In the genomic region with DNA sequence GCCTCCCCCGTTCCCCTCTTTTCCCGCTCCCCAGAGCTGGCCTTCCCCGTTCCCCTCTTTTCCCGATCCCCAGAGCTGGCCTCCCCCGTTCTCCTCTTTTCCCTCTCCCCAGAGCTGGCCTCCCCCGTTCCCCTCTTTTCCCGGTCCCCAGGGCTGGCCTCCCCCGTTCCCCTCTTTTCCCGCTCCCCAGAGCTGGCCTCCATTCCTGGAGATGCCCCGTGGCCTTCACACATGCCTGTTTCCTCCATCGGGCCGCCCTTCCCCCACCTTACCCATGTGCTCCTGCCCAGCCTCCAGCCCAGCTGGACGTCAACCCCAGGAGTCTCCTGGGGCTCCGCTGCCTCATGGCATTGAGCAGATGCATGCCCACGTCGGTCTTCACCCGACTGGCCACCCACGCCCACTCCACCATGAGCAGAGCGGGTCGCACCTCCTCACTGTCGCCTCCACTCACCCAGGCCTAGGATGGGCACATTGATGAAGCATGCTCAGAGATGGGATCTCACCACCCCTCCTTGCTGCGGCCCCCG, we compare ENCODE assay signal across 21 cellular contexts. TPM values are rescaled to one million over a fixed set of nuclear protein-coding genes. Genes with fewer than 3 reads are reported as not detected.
A peak's percentile ranks its signal among the peaks of the same experiment; 100 is the strongest.
DNase-seq lines count a peak whose midpoint lies in the region; ATAC-seq, FAIRE-seq and TF ChIP-seq lines count a peak whose summit lies in the region.
"Had no signal": no experiment of that assay in that cellular context is flagged by ENCODE, and none has a peak within 500 bp of the region (broad histone marks: within the 10 kb centered on the region; RNA-seq: fewer than 3 reads in every experiment).

No MANE protein-coding gene starts in this region.

- H3K9me3 Mint-ChIP-seq in H9 = peaks cover 6% of the 10 kb centered on the region in 2 experiments; a peak in 2 of 5 replicates
- peaks cover 9 to 12% of the 10 kb centered on the region in 2 donors for H3K9me3 Mint-ChIP-seq in stimulated activated naive B cell treated with anti-CD40 and anti-IgM and Interleukin-4, amounts not matched to agents 10 μg/mL and 1 μg/mL and 100 μg/mL, for 72 hours

- no peak for TF ChIP-seq EP300 in H1 (IDR thresholded peaks at IDR 0.05; ENCODE audit: borderline replicate concordance in 1 of 2, low read depth in 2 of 2, low read length in 2 of 2)

- DNase-seq in H9 = no peak
- no peak for DNase-seq in RWPE1 (ENCODE audit: low spot score)
- DNase-seq in H1 (ENCODE audit: low read depth in 1 of 2, low spot score in 2 of 2) = no peak
- DNase-seq in stimulated activated naive B cell treated with anti-CD40 and anti-IgM and Interleukin-4, amounts not matched to agents 10 μg/mL and 1 μg/mL and 100 μg/mL, for 72 hours = no peak
- no peak for DNase-seq in activated gamma-delta T cell (lab: John Stamatoyannopoulos, UW)
- no peak for DNase-seq in lower leg skin (ENCODE audit: low spot score in 2 of 2)
- DNase-seq in HEK293T (ENCODE audit: extremely low spot score) = no peak
- DNase-seq: ACHN; AML-193; Calu3; CD4-positive, alpha-beta memory T cell; DMS79 treated with DMSO at 0.1 percent for 48 hours; GOT3; KG1 had no signal

- H2BK12ac ChIP-seq in H9 (ENCODE audit: insufficient read length, low read depth, low read length) = no peak overlapping the region
- H2BK12ac ChIP-seq in H1 (ENCODE audit: low read depth, low read length) = no peak overlapping the region

- H3K23ac ChIP-seq in H9 (ENCODE audit: insufficient read length, low read depth, low read length) = no peak overlapping the region
- no peak overlapping the region for H3K23ac ChIP-seq in H1 (ENCODE audit: insufficient read length)

- no peak for TF ChIP-seq RAD21 in H1 (IDR thresholded peaks at IDR 0.05 in 1 of 2, conservative IDR thresholded peaks at IDR 0.05 in 1 of 2; ENCODE audit: low read depth in 2 of 2, low read length in 2 of 2)

- H3K9me3 ChIP-seq in H9 (ENCODE audit: control insufficient read depth, low read depth, low read length) = no peaks in the 10 kb centered on the region
- no peaks in the 10 kb centered on the region; a peak in 1 of 4 replicates for H3K9me3 ChIP-seq in H1 (ENCODE audit: insufficient read depth in 2 of 2, low read depth in 1 of 2, low read length in 1 of 2)

- H3K56ac ChIP-seq in H9 (ENCODE audit: insufficient read length, low read depth, low read length) = no peak overlapping the region
- no peak overlapping the region for H3K56ac ChIP-seq in H1 (replicated peaks; ENCODE audit: insufficient read length, low read depth, low read length)

- H3K27ac Mint-ChIP-seq in H9 = peak overlapping the region in 2 of 3 experiments; percentile 53 to 58; a peak in 1 of 7 replicates
- peak overlapping the region; percentile 69 for H3K27ac Mint-ChIP-seq in stimulated activated naive B cell treated with anti-CD40 and anti-IgM and Interleukin-4, amounts not matched to agents 10 μg/mL and 1 μg/mL and 100 μg/mL, for 72 hours

- H3K79me1 ChIP-seq in H9 (ENCODE audit: insufficient read depth, low read depth, low read length, poor library complexity, severe bottlenecking) (peaks cover 11% of the 10 kb centered on the region), H1 (ENCODE audit: low read depth, low read length) (peaks cover 51% of the 10 kb centered on the region)

- H3K79me2 ChIP-seq in H9 (ENCODE audit: insufficient read depth, low read length) (peaks cover 49% of the 10 kb centered on the region; the same call in 1 of the 2 replicates), H1 (ENCODE audit: control insufficient read depth in 1 of 2, insufficient read depth in 2 of 2, low read length in 2 of 2) (peaks cover 41 to 99% of the 10 kb centered on the region in 2 experiments)

- H3K4me3 ChIP-seq in H1 (ENCODE audit: extremely low read depth in 1 of 4, insufficient read depth in 2 of 4, low read depth in 3 of 4, low read length in 4 of 4) (no peak overlapping the region), lower leg skin (ENCODE audit: low read depth, poor library complexity, severe bottlenecking) (no peak overlapping the region)
- H3K4me3 ChIP-seq: BLaER1, GM12878, HAP-1 had no signal

- POLR2A ChIA-PET in RWPE1 (lab: Yijun Ruan, JAX; ENCODE audit: low non-redundant PET) (no interaction called here), H1 (lab: Charles Lee; ENCODE audit: partially characterized antibody) (interaction anchor here (0.6 to 1.1 kb wide), 4 partner anchors 9 to 477 kb away, joined by 3 to 6 read pairs (median 4); a partner anchor contains a TSS), HEK293T (lab: Yijun Ruan, JAX) (no interaction called here)

- FAIRE-seq in H1 (lab: Jason Lieb, UNC) = no peak
- FAIRE-seq: A204.1, GM12878 had no signal

- H2AFZ ChIP-seq in H9 (ENCODE audit: low read length) = no peak overlapping the region
- H2AFZ ChIP-seq in H1 (ENCODE audit: low read length) = no peak overlapping the region

- TF ChIP-seq POLR2A in H1 (IDR thresholded peaks at IDR 0.05; ENCODE audit: control extremely low read depth in 1 of 2, low read depth in 2 of 2, low read length in 2 of 2) (no peak), lower leg skin (IDR thresholded peaks at IDR 0.05) (no peak)

- H3K9ac ChIP-seq in H9 (ENCODE audit: extremely low read depth, insufficient read length, low read length) = no peak overlapping the region
- H3K9ac ChIP-seq in H1 (replicated peaks in 1 of 4; ENCODE audit: extremely low read depth in 1 of 4, low read depth in 3 of 4, low read length in 3 of 4) = no peak overlapping the region
- H3K9ac ChIP-seq: BLaER1 had no signal

- H4K8ac ChIP-seq in H9 (replicated peaks; ENCODE audit: insufficient read length, low read depth, low read length) = no peak overlapping the region
- peak overlapping the region; percentile 84 for H4K8ac ChIP-seq in H1 (ENCODE audit: extremely low read depth, insufficient read depth, low read length)

- no peak overlapping the region for H2BK5ac ChIP-seq in H9 (ENCODE audit: insufficient read length, low read length)
- no peak overlapping the region for H2BK5ac ChIP-seq in H1 (ENCODE audit: low read depth, low read length)

- H3K23me2 ChIP-seq in H9 (ENCODE audit: insufficient read length, low read depth, low read length, poor library complexity, severe bottlenecking) (no peaks in the 10 kb centered on the region), H1 (ENCODE audit: low read depth, low read length) (no peaks in the 10 kb centered on the region)

- no CpG with 5 or more reads among the region's 23 CpGs for WGBS in H9 (ENCODE audit: extremely low coverage, insufficient read length, low lambda C conversion rate)
- 85% methylated on average over 18 of the region's 23 CpGs; no CpG with 5 or more reads in 1 of the 2 experiments for WGBS in H1 (ENCODE audit: extremely low coverage in 1 of 2, insufficient coverage in 1 of 2, insufficient read length in 1 of 2, insufficient replicate concordance in 2 of 2, low coverage in 1 of 2, low lambda C conversion rate in 2 of 2, missing lambda C conversion rate in 1 of 2), 2 experiments
- 85 to 86% methylated on average over 23 of the region's 23 CpGs for WGBS in lower leg skin, 2 donors

- H3T11ph ChIP-seq in H9 (ENCODE audit: low read length) = no peak overlapping the region

- H3K27ac ChIP-seq in H9 (ENCODE audit: insufficient read length, low read depth, low read length) (no peak overlapping the region), RWPE1 (peak overlapping the region; percentile 2; the same call in 1 of the 2 replicates), H1 (ENCODE audit: low read depth, low read length) (no peak overlapping the region)
- H3K27ac ChIP-seq: BLaER1, HL-60 had no signal

- no peak overlapping the region for H2AK5ac ChIP-seq in H9 (ENCODE audit: insufficient read length, low read length)
- 0 out of 2 replicates have a peak overlapping the region, but pooled peaks have one; percentile 13 for H2AK5ac ChIP-seq in H1 (ENCODE audit: low read depth, low read length)

- H3K18ac ChIP-seq in H9 (ENCODE audit: insufficient read length, low read depth, low read length) = no peak overlapping the region
- H3K18ac ChIP-seq in H1 (ENCODE audit: extremely low read depth, low read length) = no peak overlapping the region

- TF ChIP-seq CTCF in H9 (conservative IDR thresholded peaks at IDR 0.05) (no peak), RWPE1 (conservative IDR thresholded peaks at IDR 0.05; ENCODE audit: low read depth) (no peak), H1 (IDR thresholded peaks at IDR 0.05; ENCODE audit: control extremely low read depth in 1 of 3, insufficient read depth in 1 of 3, low read depth in 1 of 3, low read length in 3 of 3) (no peak), lower leg skin (IDR thresholded peaks at IDR 0.05) (no peak)

- no peak for ATAC-seq in stimulated activated naive B cell treated with anti-CD40 and anti-IgM and Interleukin-4, amounts not matched to agents 10 μg/mL and 1 μg/mL and 100 μg/mL, for 72 hours (replicated peaks)
- ATAC-seq: GM12878 had no signal

- H2BK20ac ChIP-seq in H9 (ENCODE audit: low read depth, low read length, poor library complexity, severe bottlenecking) (no peak overlapping the region), H1 (ENCODE audit: low read length) (no peak overlapping the region)

- H3K36me3 Mint-ChIP-seq in H9 (ENCODE audit: insufficient read depth in 1 of 3, low read depth in 3 of 3) = peaks cover 27 to 38% (median 30%) of the 10 kb centered on the region in 3 experiments
- H3K36me3 Mint-ChIP-seq in stimulated activated naive B cell treated with anti-CD40 and anti-IgM and Interleukin-4, amounts not matched to agents 10 μg/mL and 1 μg/mL and 100 μg/mL, for 72 hours = peaks cover 35 to 60% of the 10 kb centered on the region in 2 donors

- H3K4me2 ChIP-seq in H9 (ENCODE audit: insufficient read depth, insufficient read length, low read length) (no peak overlapping the region), H1 (ENCODE audit: insufficient read depth in 1 of 2, low read depth in 2 of 2, low read length in 2 of 2) (no peak overlapping the region)
- H3K4me2 ChIP-seq: BLaER1 had no signal

- CTCF ChIA-PET in RWPE1 (lab: Yijun Ruan, JAX) = interaction anchor here (0.9 kb wide), 1 partner anchor 19 kb away, joined by 6 read pairs; no protein-coding TSS in a partner anchor
- CTCF ChIA-PET in H1 (lab: Charles Lee; ENCODE audit: partially characterized antibody) = interaction anchor here (1.9 kb wide), 1 partner anchor 16 kb away, joined by 6 read pairs; no protein-coding TSS in a partner anchor
- CTCF ChIA-PET in HEK293T (lab: Yijun Ruan, JAX) = no interaction called here

- H4K20me1 ChIP-seq in H9 (ENCODE audit: control insufficient read depth, insufficient read depth, insufficient read length) (no peaks in the 10 kb centered on the region), H1 (replicated peaks in 1 of 2; ENCODE audit: control insufficient read depth in 1 of 2, insufficient read depth in 2 of 2, low read length in 2 of 2) (peaks cover 44 to 58% of the 10 kb centered on the region in 2 experiments)

- H3K27me3 ChIP-seq in H9 (ENCODE audit: insufficient read depth, low read length) (no peaks in the 10 kb centered on the region), H1 (replicated peaks in 1 of 4; ENCODE audit: control insufficient read depth in 3 of 4, extremely low read depth in 1 of 4, insufficient read depth in 3 of 4, low read length in 3 of 4) (no peaks in the 10 kb centered on the region)
- H3K27me3 ChIP-seq: BLaER1 had no signal

- H4K91ac ChIP-seq in H9 (ENCODE audit: insufficient read length, low read depth, low read length) (no peak overlapping the region), H1 (replicated peaks; ENCODE audit: insufficient read length, low read length) (no peak overlapping the region)

- no peak overlapping the region for H3K4me3 Mint-ChIP-seq in H9
- H3K4me3 Mint-ChIP-seq in stimulated activated naive B cell treated with anti-CD40 and anti-IgM and Interleukin-4, amounts not matched to agents 10 μg/mL and 1 μg/mL and 100 μg/mL, for 72 hours = no peak overlapping the region
- H3K4me3 Mint-ChIP-seq: CD14-positive monocyte; CD4-positive, alpha-beta memory T cell had no signal

- H4K5ac ChIP-seq in H9 (ENCODE audit: insufficient read length, low read depth, low read length) = no peak overlapping the region
- no peak overlapping the region for H4K5ac ChIP-seq in H1 (ENCODE audit: insufficient read length, low read depth, low read length)

- H3K4me1 Mint-ChIP-seq in H9 = peaks cover 44 to 50% of the 10 kb centered on the region in 2 experiments
- H3K4me1 Mint-ChIP-seq in stimulated activated naive B cell treated with anti-CD40 and anti-IgM and Interleukin-4, amounts not matched to agents 10 μg/mL and 1 μg/mL and 100 μg/mL, for 72 hours = peaks cover 23 to 45% of the 10 kb centered on the region in 2 donors

- H3K36me3 ChIP-seq in H1 (ENCODE audit: control insufficient read depth in 2 of 4, insufficient read depth in 4 of 4, low read length in 3 of 4) = peaks cover 0 to 6% (median 4%) of the 10 kb centered on the region in 4 experiments; a peak in 4 of 8 replicates

- H3K27me3 Mint-ChIP-seq in H9 (ENCODE audit: low read depth) = no peaks in the 10 kb centered on the region
- H3K27me3 Mint-ChIP-seq in stimulated activated naive B cell treated with anti-CD40 and anti-IgM and Interleukin-4, amounts not matched to agents 10 μg/mL and 1 μg/mL and 100 μg/mL, for 72 hours = no peaks in the 10 kb centered on the region
- H3K27me3 Mint-ChIP-seq: CD4-positive, alpha-beta memory T cell; IgD-negative memory B cell had no signal

- H3K4ac ChIP-seq in H9 (ENCODE audit: low read depth, low read length) (no peak overlapping the region), H1 (replicated peaks; ENCODE audit: insufficient read length, low read depth, low read length) (no peak overlapping the region)

- H3K4me1 ChIP-seq in H9 (ENCODE audit: insufficient read depth, low read length) (peaks cover 9% of the 10 kb centered on the region; the same call in 1 of the 2 replicates), H1 (replicated peaks in 1 of 4; ENCODE audit: control insufficient read depth in 3 of 4, insufficient read depth in 4 of 4, low read length in 3 of 4) (peaks cover 0 to 28% (median 15%) of the 10 kb centered on the region in 4 experiments; a peak in 6 of 7 replicates)
- H3K4me1 ChIP-seq: HAP-1 had no signal

- H2BK120ac ChIP-seq in H9 (ENCODE audit: low read depth, low read length, poor library complexity, severe bottlenecking) (no peak overlapping the region), H1 (replicated peaks; ENCODE audit: low read depth, low read length) (no peak overlapping the region)

- H2BK15ac ChIP-seq in H9 (ENCODE audit: low read depth, low read length) = no peak overlapping the region
- H2BK15ac ChIP-seq in H1 (ENCODE audit: low read length) = no peak overlapping the region

- intact Hi-C loops in lower leg skin (cut with DNase I; ENCODE audit: low total_unique reads) = no loop called here

- H3K14ac ChIP-seq in H9 (ENCODE audit: insufficient read depth, low read length) (no peak overlapping the region; the same call in 1 of the 2 replicates), H1 (ENCODE audit: insufficient read length) (no peak overlapping the region)

RNA-seq across cellular contexts. Expression of a gene that starts 8.3 kb away (rescaled TPM):
- total RNA-seq in H9 (2021) (18.8 and 22.2 TPM in 2 replicates), lower leg skin (10 to 100 TPM; 23.3 to 51.7 (median 25.8) TPM)
- 22.4 and 28.4 TPM in 2 replicates for total RNA-seq in H1 (2021; fragmentation: NEBNext Ultra II Directional; extraction: Animal tissue kit (Norgen Biotek cat#: 25700))
- 29.7 and 36.6 TPM in 2 replicates for polyA plus RNA-seq in H1 (2011; rRNA removed)
- 30.1 TPM for polyA plus RNA-seq in H1 (2011; cell fraction: cytosol; rRNA removed)
- 83.9 TPM for polyA plus RNA-seq in H1 (2011; cell fraction: nucleus; rRNA removed)
- 18.9 to 24.1 TPM (median 19.8 TPM) in 4 replicates for polyA plus RNA-seq in H1 (2012, experiment 1 of 2)
- 3.0 TPM for polyA plus RNA-seq in H1 (2012, experiment 2 of 2)
- 12.9 TPM for polyA plus RNA-seq in H1 (2013, experiment 1 of 2)
- polyA plus RNA-seq in H1 (2013, experiment 2 of 2) = 12.2 TPM
- 16.5 and 24.4 TPM in 2 replicates for polyA minus RNA-seq in H1 (2011; rRNA and poly(A)+ RNA removed)
- 33.8 TPM for polyA minus RNA-seq in H1 (2011; cell fraction: cytosol; rRNA and poly(A)+ RNA removed)
- polyA minus RNA-seq in H1 (2011; cell fraction: nucleus; rRNA and poly(A)+ RNA removed) = 29.1 TPM

RNA-seq across cellular contexts. Expression of a gene that starts 8.7 kb away (rescaled TPM):
- total RNA-seq in H9 (2021) = 332 and 337 TPM in 2 replicates
- total RNA-seq in H1 (2021; fragmentation: NEBNext Ultra II Directional; extraction: Animal tissue kit (Norgen Biotek cat#: 25700)) = 339 and 361 TPM in 2 replicates
- polyA plus RNA-seq in H1 (2011; rRNA removed) = 607 and 648 TPM in 2 replicates
- polyA plus RNA-seq in H1 (2011; cell fraction: cytosol; rRNA removed) = 619 TPM
- 429 TPM for polyA plus RNA-seq in H1 (2011; cell fraction: nucleus; rRNA removed)
- polyA plus RNA-seq in H1 (2012, experiment 1 of 2) = 276 to 407 TPM (median 389 TPM) in 4 replicates
- 325 TPM for polyA plus RNA-seq in H1 (2012, experiment 2 of 2)
- polyA plus RNA-seq in H1 (2013, experiment 1 of 2) = 550 TPM
- polyA plus RNA-seq in H1 (2013, experiment 2 of 2) = 519 TPM
- polyA minus RNA-seq in H1 (2011; rRNA and poly(A)+ RNA removed) = 194 and 202 TPM in 2 replicates
- polyA minus RNA-seq in H1 (2011; cell fraction: cytosol; rRNA and poly(A)+ RNA removed) = 110 TPM
- polyA minus RNA-seq in H1 (2011; cell fraction: nucleus; rRNA and poly(A)+ RNA removed) = 72.4 TPM
- 100 to 1,000 TPM; 200 to 240 (median 225) TPM for total RNA-seq in lower leg skin

RNA-seq across cellular contexts. Expression of a gene that starts 29.6 kb away (rescaled TPM):
- total RNA-seq in H9 (2021) (77.9 and 82.4 TPM in 2 replicates), lower leg skin (10 to 100 TPM; 44.9 to 60.3 (median 49.9) TPM)
- total RNA-seq in H1 (2021; fragmentation: NEBNext Ultra II Directional; extraction: Animal tissue kit (Norgen Biotek cat#: 25700)) = 65.6 and 70.0 TPM in 2 replicates
- 58.3 and 93.9 TPM in 2 replicates for polyA plus RNA-seq in H1 (2011; rRNA removed)
- 55.5 TPM for polyA plus RNA-seq in H1 (2011; cell fraction: cytosol; rRNA removed)
- 80.3 TPM for polyA plus RNA-seq in H1 (2011; cell fraction: nucleus; rRNA removed)
- 62.5 to 71.2 TPM (median 67.6 TPM) in 4 replicates for polyA plus RNA-seq in H1 (2012, experiment 1 of 2)
- 24.0 TPM for polyA plus RNA-seq in H1 (2012, experiment 2 of 2)
- 46.2 TPM for polyA plus RNA-seq in H1 (2013, experiment 1 of 2)
- 45.5 TPM for polyA plus RNA-seq in H1 (2013, experiment 2 of 2)
- 51.4 and 62.8 TPM in 2 replicates for polyA minus RNA-seq in H1 (2011; rRNA and poly(A)+ RNA removed)
- polyA minus RNA-seq in H1 (2011; cell fraction: cytosol; rRNA and poly(A)+ RNA removed) = 40.5 TPM
- polyA minus RNA-seq in H1 (2011; cell fraction: nucleus; rRNA and poly(A)+ RNA removed) = 38.9 TPM

RNA-seq across cellular contexts. Expression of a gene that starts 30.9 kb away (rescaled TPM):
- total RNA-seq in H9 (2021) = 25.1 and 27.7 TPM in 2 replicates
- 22.8 and 24.1 TPM in 2 replicates for total RNA-seq in H1 (2021; fragmentation: NEBNext Ultra II Directional; extraction: Animal tissue kit (Norgen Biotek cat#: 25700))
- 14.4 and 24.7 TPM in 2 replicates for polyA plus RNA-seq in H1 (2011; rRNA removed)
- polyA plus RNA-seq in H1 (2011; cell fraction: cytosol; rRNA removed) = 18.4 TPM
- 19.7 TPM for polyA plus RNA-seq in H1 (2011; cell fraction: nucleus; rRNA removed)
- polyA plus RNA-seq in H1 (2012, experiment 1 of 2) = 17.7 to 22.3 TPM (median 18.6 TPM) in 4 replicates
- 18.3 TPM for polyA plus RNA-seq in H1 (2012, experiment 2 of 2)
- 23.6 TPM for polyA plus RNA-seq in H1 (2013, experiment 1 of 2)
- polyA plus RNA-seq in H1 (2013, experiment 2 of 2) = 23.9 TPM
- polyA minus RNA-seq in H1 (2011; rRNA and poly(A)+ RNA removed) = 7.7 and 10.8 TPM in 2 replicates
- 8.8 TPM for polyA minus RNA-seq in H1 (2011; cell fraction: cytosol; rRNA and poly(A)+ RNA removed)
- polyA minus RNA-seq in H1 (2011; cell fraction: nucleus; rRNA and poly(A)+ RNA removed) = 12.1 TPM
- 10 to 100 TPM; 21.4 to 42.0 (median 29.1) TPM for total RNA-seq in lower leg skin
